ENCODE assay signal across 27 cellular contexts in the genomic region with DNA sequence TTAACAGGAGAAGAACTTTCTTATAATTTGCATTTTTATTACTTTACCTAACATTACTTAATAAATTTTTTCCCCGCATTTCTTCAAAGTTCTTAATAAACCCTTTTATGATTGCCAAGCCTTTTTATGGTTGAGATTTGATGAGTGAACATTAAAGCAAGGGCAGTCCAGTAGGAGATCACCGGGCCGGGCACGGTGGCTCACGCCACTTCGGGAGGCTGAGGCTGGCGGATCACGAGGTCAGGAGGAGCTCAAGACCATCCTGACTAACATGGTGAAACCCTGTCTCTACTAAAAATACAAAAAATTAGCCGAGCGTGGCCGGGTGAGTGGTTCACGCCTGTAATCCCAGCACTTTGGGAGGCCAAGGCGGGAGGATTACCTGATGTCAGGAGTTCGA.
DNase-seq lines count a peak whose midpoint lies in the region; ATAC-seq and TF ChIP-seq lines count a peak whose summit lies in the region.
"Had no signal": no experiment of that assay in that cellular context is flagged by ENCODE, and none has a peak within 500 bp of the region (broad histone marks: within the 10 kb centered on the region; RNA-seq: fewer than 3 reads in every experiment).

No MANE protein-coding gene starts in this region.

- no peak overlapping the region for H3K27ac Mint-ChIP-seq in osteocyte (ENCODE audit: unreplicated experiment)
- H3K27ac Mint-ChIP-seq: B cell; CD14-positive monocyte; CD4-positive, alpha-beta memory T cell; CD4-positive, alpha-beta T cell; CD4-positive, CD25-positive, alpha-beta regulatory T cell; CD8-positive, alpha-beta memory T cell; CD8-positive, alpha-beta T cell had no signal

- no peaks in the 10 kb centered on the region for H3K4me1 Mint-ChIP-seq in osteocyte (ENCODE audit: unreplicated experiment)
- H3K4me1 Mint-ChIP-seq: B cell; CD4-positive, alpha-beta memory T cell; CD4-positive, CD25-positive, alpha-beta regulatory T cell; CD8-positive, alpha-beta memory T cell had no signal

- H3K9me3 Mint-ChIP-seq in osteocyte (ENCODE audit: unreplicated experiment), result no peaks in the 10 kb centered on the region
- H3K9me3 Mint-ChIP-seq: CD4-positive, alpha-beta T cell; CD4-positive, CD25-positive, alpha-beta regulatory T cell; CD8-positive, alpha-beta memory T cell; CD8-positive, alpha-beta T cell had no signal

- TF ChIP-seq CTCF in osteocyte (IDR thresholded peaks at IDR 0.05), result no peak

- no peak overlapping the region for H3K4me3 Mint-ChIP-seq in osteocyte (ENCODE audit: unreplicated experiment)
- H3K4me3 Mint-ChIP-seq: B cell; CD4-positive, alpha-beta memory T cell; CD4-positive, alpha-beta T cell; CD4-positive, CD25-positive, alpha-beta regulatory T cell; CD8-positive, alpha-beta memory T cell; CD8-positive, alpha-beta T cell had no signal

- ATAC-seq in HG03442 (IDR thresholded peaks at IDR 0.05; ENCODE audit: unreplicated experiment), result no peak
- no peak for ATAC-seq in HG02588 (IDR thresholded peaks at IDR 0.05; ENCODE audit: unreplicated experiment)
- ATAC-seq: A549; CD8-positive, alpha-beta T cell had no signal

- H3K36me3 Mint-ChIP-seq in osteocyte (ENCODE audit: unreplicated experiment), result no peaks in the 10 kb centered on the region
- H3K36me3 Mint-ChIP-seq: CD14-positive monocyte; CD4-positive, alpha-beta memory T cell; CD4-positive, CD25-positive, alpha-beta regulatory T cell; CD8-positive, alpha-beta memory T cell; CD8-positive, alpha-beta T cell had no signal

- H3K27me3 Mint-ChIP-seq in osteocyte (ENCODE audit: unreplicated experiment), result peaks cover 42% of the 10 kb centered on the region

- DNase-seq in ecto neural progenitor cell (ENCODE audit: low spot score) (peak; percentile 18), osteocyte (ENCODE audit: extremely low spot score, unreplicated experiment) (peak; percentile 59)
- DNase-seq: 8988T; ACHN; AML-193; BE2C; C1 segment of cervical spinal cord; Caco-2; Calu3; CD4-positive, alpha-beta memory T cell; CD4-positive, alpha-beta T cell; CD4-positive, CD25-positive, alpha-beta regulatory T cell; CD8-positive, alpha-beta memory T cell; CD8-positive, alpha-beta T cell; COR-L47; DMS 273 treated with DMSO at 0.1 percent for 48 hours; DMS153; DMS53; DMS79; DMS79 treated with DMSO at 0.1 percent for 48 hours; DND-41; EL had no signal
